Comparison of ENCODE assay signal across 8 cellular contexts in the genomic region with DNA sequence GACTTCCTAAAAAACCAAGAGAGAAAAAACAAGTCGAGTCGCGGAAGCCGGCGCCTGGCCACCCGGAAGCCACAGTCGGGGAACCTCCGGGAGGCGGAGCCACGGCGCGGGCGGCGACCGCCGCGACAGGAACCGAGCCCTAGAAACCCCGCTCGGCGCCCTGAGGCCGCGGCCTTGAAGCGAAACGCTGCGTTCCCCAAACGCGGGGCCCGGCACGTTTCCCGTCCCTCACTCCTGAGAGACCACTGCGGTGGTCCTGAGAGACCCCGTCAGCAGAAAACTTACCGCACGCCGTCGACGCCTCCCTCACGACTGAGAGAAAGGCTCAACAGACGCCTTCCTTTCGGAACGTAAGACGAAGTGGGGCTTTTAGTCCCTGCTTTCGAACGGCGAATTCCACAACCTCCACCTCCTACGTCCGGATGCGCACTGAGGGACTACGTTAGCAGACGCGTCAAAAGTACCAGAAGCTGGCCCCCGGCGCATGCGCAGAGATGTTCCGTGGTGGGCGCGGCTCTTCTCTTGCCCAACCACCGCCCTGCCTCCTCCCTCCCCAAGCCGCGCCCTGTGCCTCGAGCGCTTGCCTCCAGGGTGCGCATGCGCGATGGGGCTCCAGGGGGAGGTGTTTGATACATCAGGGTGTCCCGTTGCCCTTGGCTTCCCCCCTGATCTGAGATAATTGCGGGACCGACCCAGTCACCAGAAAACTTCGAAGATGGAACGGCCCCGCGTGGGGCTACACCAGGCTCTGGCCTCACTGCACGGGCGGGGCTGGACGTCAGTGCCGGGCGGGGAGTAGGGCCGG. TPM values are rescaled to one million over a fixed set of nuclear protein-coding genes. Genes with fewer than 3 reads are reported as not detected.
A peak's percentile ranks its signal among the peaks of the same experiment; 100 is the strongest.
DNase-seq lines count a peak whose midpoint lies in the region; ATAC-seq and TF ChIP-seq lines count a peak whose summit lies in the region.

A gene with protein sequence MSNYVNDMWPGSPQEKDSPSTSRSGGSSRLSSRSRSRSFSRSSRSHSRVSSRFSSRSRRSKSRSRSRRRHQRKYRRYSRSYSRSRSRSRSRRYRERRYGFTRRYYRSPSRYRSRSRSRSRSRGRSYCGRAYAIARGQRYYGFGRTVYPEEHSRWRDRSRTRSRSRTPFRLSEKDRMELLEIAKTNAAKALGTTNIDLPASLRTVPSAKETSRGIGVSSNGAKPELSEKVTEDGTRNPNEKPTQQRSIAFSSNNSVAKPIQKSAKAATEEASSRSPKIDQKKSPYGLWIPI (minus strand): TSS at position 431 of the 805 bp plus-strand sequence. CDS start 491 bp downstream, outside the sequence.

- H3K9me2 ChIP-seq in PC-3 (replicated peaks; ENCODE audit: low read length), result no peaks in the 10 kb centered on the region

- H3K4me1 ChIP-seq in PC-3 (ENCODE audit: insufficient read depth, low read length) (peaks cover 21% of the 10 kb centered on the region), mucosa of rectum (ENCODE audit: control insufficient read depth in 2 of 2, insufficient read depth in 2 of 2, low read length in 2 of 2) (peaks cover 16 to 17% of the 10 kb centered on the region in 2 donors)

- TF ChIP-seq RAD21 in Ishikawa (IDR thresholded peaks at IDR 0.05; ENCODE audit: low read depth), result no peak

- CTCF ChIA-PET in PC-3 (lab: Charles Lee), result no interaction called here

- H3F3A ChIP-seq in PC-3 (ENCODE audit: low read length, unreplicated experiment), result no peaks in the 10 kb centered on the region

- no peaks in the 10 kb centered on the region for H3K9me3 ChIP-seq in PC-3 (ENCODE audit: low read length)
- H3K9me3 ChIP-seq in mucosa of rectum (ENCODE audit: control insufficient read depth in 2 of 2, low read length in 2 of 2), result no peaks in the 10 kb centered on the region

- peaks cover 49% of the 10 kb centered on the region for H3K79me2 ChIP-seq in PC-3 (ENCODE audit: low read length)

- H3K27me3 ChIP-seq in PC-3 (ENCODE audit: low read length), result no peaks in the 10 kb centered on the region
- no peaks in the 10 kb centered on the region for H3K27me3 ChIP-seq in mucosa of rectum (ENCODE audit: control insufficient read depth in 2 of 2, insufficient read depth in 2 of 2, low read length in 2 of 2)

- peak within 1 kb of the TSS; percentile 82 for H3K4me2 ChIP-seq in PC-3 (ENCODE audit: low read length)

- H3K27ac ChIP-seq in PC-3 (ENCODE audit: low read length) (peak within 1 kb of the TSS; percentile 76), mucosa of rectum (ENCODE audit: low read depth in 2 of 2, low read length in 2 of 2) (peak within 1 kb of the TSS; percentile 98 to 99)

- H3K36me3 ChIP-seq in PC-3 (ENCODE audit: low read depth, low read length) (peaks cover 43% of the 10 kb centered on the region), mucosa of rectum (ENCODE audit: control insufficient read depth in 2 of 2, insufficient read depth in 2 of 2, low read length in 2 of 2) (peaks cover 36 to 37% of the 10 kb centered on the region in 2 donors)

- TF ChIP-seq CTCF in PC-3 (conservative IDR thresholded peaks at IDR 0.05; ENCODE audit: low read depth, low read length), result no peak

- no peak for TF ChIP-seq EP300 in Ishikawa (IDR thresholded peaks at IDR 0.05; ENCODE audit: borderline replicate concordance)

- intact Hi-C loops in PC-3 (cut with micrococcal nuclease), result loop anchor here (5.0 kb wide), 1 partner anchor 90 kb away; a partner anchor contains a TSS

- POLR2A ChIA-PET in PC-3 (lab: Charles Lee; ENCODE audit: unreplicated experiment), result interaction anchor here (0.5 to 1.0 kb wide), 4 partner anchors 9 to 164 kb away, joined by 3 to 21 read pairs (median 4); a partner anchor contains a TSS

- DNase-seq in DMS 273 treated with DMSO at 0.1 percent for 48 hours (lab: John Stamatoyannopoulos, UW), result peak; percentile 96
- peak; percentile 97 for DNase-seq in PC-3
- peak; percentile 99 for DNase-seq in activated T-cell treated with anti-CD3 and anti-CD28 coated beads, Interleukin-2, amount 50 U/mL, for 1 hour
- DNase-seq in erythroblast (lab: John Stamatoyannopoulos, UW), result peak; percentile 100
- DNase-seq in stimulated activated CD8-positive, alpha-beta memory T cell treated with anti-CD3 and anti-CD28 coated beads, Interleukin-4, amount 100 ng/mL, for 48 hours, result peak; percentile 100

- peaks cover 38% of the 10 kb centered on the region for H4K20me1 ChIP-seq in PC-3 (ENCODE audit: low read length)

- peak; percentile 100 for TF ChIP-seq POLR2A in erythroblast (IDR thresholded peaks at IDR 0.05; ENCODE audit: low read length)

- H3K4me3 ChIP-seq in PC-3 (ENCODE audit: low read length) (peak within 1 kb of the TSS; percentile 99), mucosa of rectum (ENCODE audit: low read length in 2 of 2) (peak within 1 kb of the TSS; percentile 87 to 97)

- BruUV-seq in PC-3 (replicated peaks; lab: Mats Ljungman, UMichigan), result TSS peak; percentile 74

- ATAC-seq in GM21529 (IDR thresholded peaks at IDR 0.05; ENCODE audit: unreplicated experiment) (peak; percentile 88), PC-3 (peak; percentile 85)

- H3K9ac ChIP-seq in PC-3 (ENCODE audit: low read length) (peak within 1 kb of the TSS; percentile 92), mucosa of rectum (ENCODE audit: low read depth in 1 of 2, low read length in 2 of 2) (peak within 1 kb of the TSS; percentile 99 to 100)

- H2AFZ ChIP-seq in PC-3 (ENCODE audit: low read length), result peak within 1 kb of the TSS; percentile 97

TF ChIP-seq in Ishikawa, 13 proteins besides CTCF, POLR2A, EP300 and RAD21:
- TF ChIP-seq ZBTB7A (IDR thresholded peaks at IDR 0.05; ENCODE audit: low read depth), result no peak; the same call in 1 of the 2 replicates
- TF ChIP-seq CEBPB (IDR thresholded peaks at IDR 0.05), result peak; percentile 77; the same call in 1 of the 2 replicates
- TF ChIP-seq, protein P1, sequence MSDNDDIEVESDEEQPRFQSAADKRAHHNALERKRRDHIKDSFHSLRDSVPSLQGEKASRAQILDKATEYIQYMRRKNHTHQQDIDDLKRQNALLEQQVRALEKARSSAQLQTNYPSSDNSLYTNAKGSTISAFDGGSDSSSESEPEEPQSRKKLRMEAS (IDR thresholded peaks at IDR 0.05), result peak; percentile 63
- TF ChIP-seq YY1 (IDR thresholded peaks at IDR 0.05; ENCODE audit: low read depth), result peak; percentile 54; the same call in 1 of the 2 replicates
- TF ChIP-seq, protein P2, sequence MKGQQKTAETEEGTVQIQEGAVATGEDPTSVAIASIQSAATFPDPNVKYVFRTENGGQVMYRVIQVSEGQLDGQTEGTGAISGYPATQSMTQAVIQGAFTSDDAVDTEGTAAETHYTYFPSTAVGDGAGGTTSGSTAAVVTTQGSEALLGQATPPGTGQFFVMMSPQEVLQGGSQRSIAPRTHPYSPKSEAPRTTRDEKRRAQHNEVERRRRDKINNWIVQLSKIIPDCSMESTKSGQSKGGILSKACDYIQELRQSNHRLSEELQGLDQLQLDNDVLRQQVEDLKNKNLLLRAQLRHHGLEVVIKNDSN (IDR thresholded peaks at IDR 0.05), result no peak
- TF ChIP-seq CREB1 (IDR thresholded peaks at IDR 0.05; ENCODE audit: low read depth), result 0 out of 2 replicates have a peak, but pooled peaks have one; percentile 37
- 0 out of 2 replicates have a peak, but pooled peaks have one; percentile 15 for TF ChIP-seq TEAD4 (IDR thresholded peaks at IDR 0.05)
- TF ChIP-seq FOXM1 (IDR thresholded peaks at IDR 0.05; ENCODE audit: borderline replicate concordance, low read depth), result no peak
- 0 out of 2 replicates have a peak, but pooled peaks have one; percentile 21 for TF ChIP-seq EGR1 (IDR thresholded peaks at IDR 0.05)
- TF ChIP-seq NFIC (IDR thresholded peaks at IDR 0.05), result no peak
- TF ChIP-seq TAF1 (IDR thresholded peaks at IDR 0.05; ENCODE audit: low read depth), result peak; percentile 82
- TF ChIP-seq, protein P3, sequence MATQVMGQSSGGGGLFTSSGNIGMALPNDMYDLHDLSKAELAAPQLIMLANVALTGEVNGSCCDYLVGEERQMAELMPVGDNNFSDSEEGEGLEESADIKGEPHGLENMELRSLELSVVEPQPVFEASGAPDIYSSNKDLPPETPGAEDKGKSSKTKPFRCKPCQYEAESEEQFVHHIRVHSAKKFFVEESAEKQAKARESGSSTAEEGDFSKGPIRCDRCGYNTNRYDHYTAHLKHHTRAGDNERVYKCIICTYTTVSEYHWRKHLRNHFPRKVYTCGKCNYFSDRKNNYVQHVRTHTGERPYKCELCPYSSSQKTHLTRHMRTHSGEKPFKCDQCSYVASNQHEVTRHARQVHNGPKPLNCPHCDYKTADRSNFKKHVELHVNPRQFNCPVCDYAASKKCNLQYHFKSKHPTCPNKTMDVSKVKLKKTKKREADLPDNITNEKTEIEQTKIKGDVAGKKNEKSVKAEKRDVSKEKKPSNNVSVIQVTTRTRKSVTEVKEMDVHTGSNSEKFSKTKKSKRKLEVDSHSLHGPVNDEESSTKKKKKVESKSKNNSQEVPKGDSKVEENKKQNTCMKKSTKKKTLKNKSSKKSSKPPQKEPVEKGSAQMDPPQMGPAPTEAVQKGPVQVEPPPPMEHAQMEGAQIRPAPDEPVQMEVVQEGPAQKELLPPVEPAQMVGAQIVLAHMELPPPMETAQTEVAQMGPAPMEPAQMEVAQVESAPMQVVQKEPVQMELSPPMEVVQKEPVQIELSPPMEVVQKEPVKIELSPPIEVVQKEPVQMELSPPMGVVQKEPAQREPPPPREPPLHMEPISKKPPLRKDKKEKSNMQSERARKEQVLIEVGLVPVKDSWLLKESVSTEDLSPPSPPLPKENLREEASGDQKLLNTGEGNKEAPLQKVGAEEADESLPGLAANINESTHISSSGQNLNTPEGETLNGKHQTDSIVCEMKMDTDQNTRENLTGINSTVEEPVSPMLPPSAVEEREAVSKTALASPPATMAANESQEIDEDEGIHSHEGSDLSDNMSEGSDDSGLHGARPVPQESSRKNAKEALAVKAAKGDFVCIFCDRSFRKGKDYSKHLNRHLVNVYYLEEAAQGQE (IDR thresholded peaks at IDR 0.05; ENCODE audit: low read depth), result no peak
- no peak; the same call in 1 of the 2 replicates for TF ChIP-seq TCF12 (IDR thresholded peaks at IDR 0.05; ENCODE audit: low read depth)
TF ChIP-seq in Ishikawa: peak in this region for 7.

RNA-seq across cellular contexts. Expression of the gene that starts here (rescaled TPM):
- total RNA-seq in PC-3 (2014; rRNA removed), result 46.8 and 49.4 TPM in 2 replicates

Comparison
In these comparisons a context has a peak if more than half of its experiments do, and no peak if none do; other contexts are left out.
1. Peak in every context shown above with its lines: DNase-seq, ATAC-seq, H3K4me3 ChIP-seq and H3K27ac ChIP-seq.